Comparison of ENCODE assay signal across 2 cellular contexts in genomic region chr9:98210435-98210834, GRCh38.
TF ChIP-seq lines count a peak whose summit lies in the region.

No MANE protein-coding gene starts in this region.

TF ChIP-seq in HepG2, 621 proteins besides CTCF, POLR2A, EP300 and RAD21:
- TF ChIP-seq KLF15 (CRISPR knock-in tag; IDR thresholded peaks at IDR 0.05; ENCODE audit: borderline replicate concordance): no peak
TF ChIP-seq in HepG2: peak in this region for 0.

TF ChIP-seq in H1, 55 proteins besides CTCF, POLR2A, EP300 and RAD21:
- no peak for TF ChIP-seq RBBP5 (IDR thresholded peaks at IDR 0.05; ENCODE audit: borderline replicate concordance, low read depth, low read length)
- no peak for TF ChIP-seq EZH2 (IDR thresholded peaks at IDR 0.05; ENCODE audit: low read depth, low read length, severe bottlenecking)
- no peak for TF ChIP-seq SUZ12 (IDR thresholded peaks at IDR 0.05; ENCODE audit: low read length)
- no peak for TF ChIP-seq SP1 (IDR thresholded peaks at IDR 0.05; ENCODE audit: low read depth, low read length)
- TF ChIP-seq TEAD4 (IDR thresholded peaks at IDR 0.05; ENCODE audit: low read depth, low read length): no peak
- no peak for TF ChIP-seq SAP30 (IDR thresholded peaks at IDR 0.05; ENCODE audit: insufficient read depth, insufficient replicate concordance, low read length)
- TF ChIP-seq TBP (IDR thresholded peaks at IDR 0.05; ENCODE audit: low read depth, low read length): no peak
- TF ChIP-seq RNF2 (IDR thresholded peaks at IDR 0.05; ENCODE audit: borderline replicate concordance, low read depth, low read length, missing control alignments, poor library complexity, severe bottlenecking): no peak
- TF ChIP-seq KDM1A (IDR thresholded peaks at IDR 0.05; ENCODE audit: borderline replicate concordance, low read length): no peak
- no peak for TF ChIP-seq CBX5 (IDR thresholded peaks at IDR 0.05; ENCODE audit: low read depth, low read length)
- no peak for TF ChIP-seq E2F6 (IDR thresholded peaks at IDR 0.05)
- no peak for TF ChIP-seq SIN3A (conservative IDR thresholded peaks at IDR 0.05 in 1 of 2, IDR thresholded peaks at IDR 0.05 in 1 of 2; ENCODE audit: low read depth in 1 of 2, low read length in 2 of 2)
- no peak for TF ChIP-seq TAF1 (IDR thresholded peaks at IDR 0.05; ENCODE audit: low read depth, low read length)
- TF ChIP-seq PHF8 (conservative IDR thresholded peaks at IDR 0.05; ENCODE audit: low read depth, low read length): no peak
- TF ChIP-seq SP2 (IDR thresholded peaks at IDR 0.05; ENCODE audit: low read length): no peak
- no peak for TF ChIP-seq SIX5 (IDR thresholded peaks at IDR 0.05; ENCODE audit: low read depth, low read length)
- no peak for TF ChIP-seq MAFK (IDR thresholded peaks at IDR 0.05; ENCODE audit: low read depth, low read length)
- TF ChIP-seq TAF7 (optimal IDR thresholded peaks at IDR 0.05; ENCODE audit: borderline replicate concordance, low read depth, low read length): no peak
